ENCODE assay signal across 8 cellular contexts in genomic region chr18:72762505-72763122, GRCh38.
DNase-seq lines count a peak whose midpoint lies in the region; ATAC-seq, FAIRE-seq and TF ChIP-seq lines count a peak whose summit lies in the region.
"Had no signal": no experiment of that assay in that cellular context is flagged by ENCODE, and none has a peak within 500 bp of the region (broad histone marks: within the 10 kb centered on the region; RNA-seq: fewer than 3 reads in every experiment).

No MANE protein-coding gene starts in this region.

- no peaks in the 10 kb centered on the region for H3K36me3 Mint-ChIP-seq in neural progenitor cell
- H3K36me3 Mint-ChIP-seq: activated naive CD8-positive, alpha-beta T cell had no signal

- H3K9me3 ChIP-seq in neural progenitor cell (ENCODE audit: low read depth): no peaks in the 10 kb centered on the region

- H3K4me2 ChIP-seq in neural progenitor cell: no peak overlapping the region

- no peak overlapping the region for H3K27ac ChIP-seq in neural progenitor cell

- TF ChIP-seq CTCF in GM06990 (IDR thresholded peaks at IDR 0.05; ENCODE audit: insufficient read depth, low read length, poor library complexity, severe bottlenecking): peak; percentile 65
- TF ChIP-seq CTCF in LNCaP clone FGC (IDR thresholded peaks at IDR 0.05; ENCODE audit: control insufficient read depth, extremely low read depth, insufficient read depth): peak; percentile 68
- peak; percentile 78 for TF ChIP-seq CTCF in epithelial cell of proximal tubule (conservative IDR thresholded peaks at IDR 0.05; ENCODE audit: low read depth, low read length)
- TF ChIP-seq CTCF in neural progenitor cell (IDR thresholded peaks at IDR 0.05): peak; percentile 93

- no peaks in the 10 kb centered on the region for H3K9me3 Mint-ChIP-seq in neural progenitor cell

- no peaks in the 10 kb centered on the region for H3K4me1 Mint-ChIP-seq in neural progenitor cell

- H2AFZ ChIP-seq in neural progenitor cell (replicated peaks): no peak overlapping the region

- H3K4me1 ChIP-seq in neural progenitor cell: no peaks in the 10 kb centered on the region

- ATAC-seq in GM21723 (IDR thresholded peaks at IDR 0.05; ENCODE audit: unreplicated experiment) (peak; percentile 94), HG02588 (IDR thresholded peaks at IDR 0.05; ENCODE audit: unreplicated experiment) (no peak)

- H3K4me3 Mint-ChIP-seq in neural progenitor cell: no peak overlapping the region
- H3K4me3 Mint-ChIP-seq: activated naive CD8-positive, alpha-beta T cell had no signal

- H3K36me3 ChIP-seq in GM06990 (ENCODE audit: control insufficient read depth, insufficient read depth, low read length) (no peaks in the 10 kb centered on the region), neural progenitor cell (no peaks in the 10 kb centered on the region)

- no peak overlapping the region for H3K4me3 ChIP-seq in GM06990 (replicated peaks; ENCODE audit: low read depth, low read length)
- no peak overlapping the region for H3K4me3 ChIP-seq in LNCaP clone FGC (ENCODE audit: low read depth, low read length)
- no peak overlapping the region for H3K4me3 ChIP-seq in epithelial cell of proximal tubule (ENCODE audit: low read depth, low read length)
- no peak overlapping the region for H3K4me3 ChIP-seq in neural progenitor cell

- H3K27me3 ChIP-seq in GM06990 (replicated peaks; ENCODE audit: control insufficient read depth, insufficient read depth, low read length) (no peaks in the 10 kb centered on the region), neural progenitor cell (no peaks in the 10 kb centered on the region)

- no peaks in the 10 kb centered on the region for H3K27me3 Mint-ChIP-seq in neural progenitor cell (ENCODE audit: insufficient read depth, low read depth)
- H3K27me3 Mint-ChIP-seq: activated naive CD8-positive, alpha-beta T cell had no signal

- H3F3A ChIP-seq in neural progenitor cell (ENCODE audit: low read depth): no peaks in the 10 kb centered on the region

- no peaks in the 10 kb centered on the region for H3K79me2 ChIP-seq in neural progenitor cell (ENCODE audit: low read depth)

- DNase-seq in GM06990 (ENCODE audit: extremely low read depth, insufficient read length) (peak; percentile 6), LNCaP clone FGC (ENCODE audit: low read depth) (peak; percentile 69), RCC 7860 (ENCODE audit: low spot score) (peak; percentile 50), epithelial cell of proximal tubule (ENCODE audit: low read depth) (peak; percentile 26), neural progenitor cell (ENCODE audit: low spot score) (peak; percentile 71)

- no peak overlapping the region for H3K27ac Mint-ChIP-seq in neural progenitor cell
- H3K27ac Mint-ChIP-seq: activated naive CD8-positive, alpha-beta T cell had no signal

- no peak overlapping the region for H3K9ac ChIP-seq in neural progenitor cell

- FAIRE-seq in RCC 7860 (lab: Jason Lieb, UNC): peak; percentile 70

- no peaks in the 10 kb centered on the region for H4K20me1 ChIP-seq in neural progenitor cell (ENCODE audit: low read depth)

Comparison
In these comparisons a context has a peak if more than half of its experiments do, and no peak if none do; other contexts are left out.
1. DNase-seq: peak in every context shown above with its lines; median percentile 71 in neural progenitor cell; 69 in LNCaP clone FGC; 50 in RCC 7860; 26 in epithelial cell of proximal tubule; 6 in GM06990.